Comparison of ENCODE assay signal across 15 cellular contexts in the genomic region with DNA sequence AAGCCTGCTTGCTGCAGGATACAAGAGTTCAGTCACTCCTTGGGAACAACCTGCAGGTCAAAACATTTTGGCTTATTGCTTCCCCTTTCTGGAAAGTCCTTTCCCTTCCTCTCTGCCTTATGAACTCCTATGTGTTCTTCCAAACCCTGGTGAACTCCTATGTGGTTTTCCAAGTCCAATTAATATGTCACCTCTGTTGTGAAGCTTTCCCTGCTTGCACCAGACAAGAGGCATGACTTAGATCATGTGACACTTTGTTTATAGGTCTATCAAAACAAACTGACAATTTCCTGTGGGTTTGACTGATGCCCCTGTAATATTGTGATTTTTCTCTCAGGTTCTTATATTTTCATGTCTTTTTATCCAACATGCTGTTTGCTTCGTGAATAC.
DNase-seq lines count a peak whose midpoint lies in the region; ATAC-seq and TF ChIP-seq lines count a peak whose summit lies in the region.
"Had no signal": no experiment of that assay in that cellular context is flagged by ENCODE, and none has a peak within 500 bp of the region (broad histone marks: within the 10 kb centered on the region; RNA-seq: fewer than 3 reads in every experiment).

No MANE protein-coding gene starts in this region.

- H3K4me2 ChIP-seq in MM.1S (ENCODE audit: low read depth, low read length) = peak overlapping the region; percentile 58; the same call in 1 of the 2 replicates
- H3K4me2 ChIP-seq: KMS-11, neural progenitor cell, PC-9 had no signal

- TF ChIP-seq CTCF in MM.1S (IDR thresholded peaks at IDR 0.05; ENCODE audit: low read length) = no peak

- no peaks in the 10 kb centered on the region for H3K9me3 Mint-ChIP-seq in activated T-cell treated with anti-CD3 and anti-CD28 coated beads, Interleukin-2, amount 50 U/mL, for 4 hours

- no peaks in the 10 kb centered on the region for H4K20me1 ChIP-seq in MM.1S (ENCODE audit: insufficient read depth, low read length)

- ATAC-seq in activated T-cell treated with anti-CD3 and anti-CD28 coated beads, Interleukin-2, amount 50 U/mL, for 4 hours = no peak
- ATAC-seq in left ventricle myocardium superior = no peak

- H3K9me3 ChIP-seq in MM.1S (replicated peaks; ENCODE audit: insufficient read depth, low read length) = no peaks in the 10 kb centered on the region
- no peaks in the 10 kb centered on the region for H3K9me3 ChIP-seq in adipocyte (ENCODE audit: control insufficient read depth, low read length)
- H3K9me3 ChIP-seq: right atrium auricular region had no signal

- H3K27me3 ChIP-seq in MM.1S (replicated peaks; ENCODE audit: insufficient read depth, low read length) (no peaks in the 10 kb centered on the region), adipocyte (replicated peaks; ENCODE audit: control insufficient read depth, insufficient read depth, low read length) (no peaks in the 10 kb centered on the region), rectal smooth muscle tissue (ENCODE audit: control insufficient read depth, insufficient read depth, low read length) (no peaks in the 10 kb centered on the region)
- H3K27me3 ChIP-seq: right atrium auricular region had no signal

- H3K4me3 ChIP-seq in MM.1S (ENCODE audit: low read length) = no peak overlapping the region
- H3K4me3 ChIP-seq in adipocyte (ENCODE audit: low read length) = no peak overlapping the region
- peak overlapping the region; percentile 25 for H3K4me3 ChIP-seq in rectal smooth muscle tissue (ENCODE audit: low read length)
- H3K4me3 ChIP-seq: lung, neural progenitor cell, PC-9, right atrium auricular region had no signal

- no peak overlapping the region for H3K9ac ChIP-seq in MM.1S (ENCODE audit: low read length)
- peak overlapping the region; percentile 27 for H3K9ac ChIP-seq in adipocyte (ENCODE audit: low read length)
- no peak overlapping the region for H3K9ac ChIP-seq in rectal smooth muscle tissue (ENCODE audit: low read length)
- H3K9ac ChIP-seq: KMS-11, neural progenitor cell had no signal

- peaks cover 10% of the 10 kb centered on the region for H3K4me1 ChIP-seq in MM.1S (ENCODE audit: low read length)
- H3K4me1 ChIP-seq in adipocyte (ENCODE audit: control insufficient read depth, insufficient read depth, low read length) = peaks cover 23% of the 10 kb centered on the region
- H3K4me1 ChIP-seq in rectal smooth muscle tissue (ENCODE audit: control insufficient read depth, insufficient read depth, low read length) = peaks cover 13% of the 10 kb centered on the region

- peak overlapping the region; percentile 52; the same call in 1 of the 2 replicates for H2AFZ ChIP-seq in MM.1S (ENCODE audit: low read length)
- H2AFZ ChIP-seq: neural progenitor cell, PC-9 had no signal

- H3K36me3 ChIP-seq in MM.1S (replicated peaks; ENCODE audit: insufficient read depth, low read length) = no peaks in the 10 kb centered on the region
- H3K36me3 ChIP-seq in adipocyte (ENCODE audit: control insufficient read depth, insufficient read depth, low read length, severe bottlenecking) = no peaks in the 10 kb centered on the region
- H3K36me3 ChIP-seq in rectal smooth muscle tissue (ENCODE audit: control insufficient read depth, insufficient read depth, low read length) = no peaks in the 10 kb centered on the region
- H3K36me3 ChIP-seq: neural progenitor cell, right atrium auricular region had no signal

- peaks cover 3% of the 10 kb centered on the region for H3K36me3 Mint-ChIP-seq in activated T-cell treated with anti-CD3 and anti-CD28 coated beads, Interleukin-2, amount 50 U/mL, for 4 hours (ENCODE audit: insufficient read depth)
- H3K36me3 Mint-ChIP-seq: neural progenitor cell had no signal

- intact Hi-C loops in left ventricle myocardium superior (cut with micrococcal nuclease) = loop anchor here (2.0 kb wide), 1 partner anchor 611 kb away; no protein-coding TSS in a partner anchor

- no peaks in the 10 kb centered on the region for H3K79me2 ChIP-seq in MM.1S (ENCODE audit: low read length)

- H3K4me3 Mint-ChIP-seq in activated T-cell treated with anti-CD3 and anti-CD28 coated beads, Interleukin-2, amount 50 U/mL, for 4 hours = peak overlapping the region; percentile 84
- H3K4me3 Mint-ChIP-seq: neural progenitor cell, WTC11 had no signal

- no peak overlapping the region for H3K27ac ChIP-seq in MM.1S (ENCODE audit: low read length)
- no peak overlapping the region for H3K27ac ChIP-seq in rectal smooth muscle tissue (ENCODE audit: low read depth, low read length)
- H3K27ac ChIP-seq: HL-60, KMS-11, neural progenitor cell, PC-9, right atrium auricular region had no signal

- no peak for DNase-seq in activated T-cell treated with anti-CD3 and anti-CD28 coated beads, Interleukin-2, amount 50 U/mL, for 4 hours
- DNase-seq in activated T-cell treated with anti-CD3 and anti-CD28 coated beads, Interleukin-2, amount 50 U/mL, for 1 hour = no peak
- no peak for DNase-seq in MM.1S
- no peak for DNase-seq in adipocyte (ENCODE audit: low read depth)
- DNase-seq in UCSD-AML1 (lab: John Stamatoyannopoulos, UW; ENCODE audit: unreplicated experiment) = no peak
- no peak for DNase-seq in left ventricle myocardium superior
- no peak for DNase-seq in OCI-M1 (lab: John Stamatoyannopoulos, UW)

- H3F3A ChIP-seq in MM.1S (ENCODE audit: insufficient read depth, low read length) = peaks cover 13% of the 10 kb centered on the region; the same call in 1 of the 2 replicates

- peaks cover 52% of the 10 kb centered on the region for H3K4me1 Mint-ChIP-seq in activated T-cell treated with anti-CD3 and anti-CD28 coated beads, Interleukin-2, amount 50 U/mL, for 4 hours (ENCODE audit: low read depth)

- no peaks in the 10 kb centered on the region for H3K27me3 Mint-ChIP-seq in activated T-cell treated with anti-CD3 and anti-CD28 coated beads, Interleukin-2, amount 50 U/mL, for 4 hours (ENCODE audit: low read depth)

- no peaks in the 10 kb centered on the region for H3K9me2 ChIP-seq in MM.1S (replicated peaks; ENCODE audit: insufficient read depth, low read length)
